In genomic region chr13:30108913-30109237, GRCh38 we compare ENCODE assay signal across 1 cellular context.
TF ChIP-seq lines count a peak whose summit lies in the region.

No MANE protein-coding gene starts in this region.

TF ChIP-seq in HepG2, 621 proteins besides CTCF, POLR2A, EP300 and RAD21 (continued from another document and continues in another):
- peak; percentile 39 for TF ChIP-seq ZNF687 (CRISPR knock-in tag; IDR thresholded peaks at IDR 0.05)
- no peak for TF ChIP-seq KDM5A (IDR thresholded peaks at IDR 0.05; ENCODE audit: borderline replicate concordance, low read length)
- TF ChIP-seq HIC2 (CRISPR knock-in tag; IDR thresholded peaks at IDR 0.05; ENCODE audit: low read depth), result no peak
- no peak for TF ChIP-seq EZH2 (conservative IDR thresholded peaks at IDR 0.05; ENCODE audit: low read depth, low read length)
- TF ChIP-seq CEBPB (IDR thresholded peaks at IDR 0.05; ENCODE audit: borderline replicate concordance, low read depth, low read length), result peak; percentile 72; the same call in 1 of the 2 replicates
- TF ChIP-seq NFE2L1 (CRISPR knock-in tag; IDR thresholded peaks at IDR 0.05; ENCODE audit: borderline replicate concordance), result no peak
- peak; percentile 21 for TF ChIP-seq TEAD3 (CRISPR knock-in tag; optimal IDR thresholded peaks at IDR 0.05; ENCODE audit: borderline replicate concordance)
- no peak for TF ChIP-seq AFF4 (CRISPR knock-in tag; IDR thresholded peaks at IDR 0.05)
- TF ChIP-seq ZNF615 (CRISPR knock-in tag; IDR thresholded peaks at IDR 0.05; ENCODE audit: borderline replicate concordance), result no peak
- TF ChIP-seq ZNF382 (CRISPR knock-in tag; IDR thresholded peaks at IDR 0.05; ENCODE audit: borderline replicate concordance), result no peak
- 0 out of 2 replicates have a peak, but pooled peaks have one; percentile 21 for TF ChIP-seq TFDP1 (CRISPR knock-in tag; IDR thresholded peaks at IDR 0.05; ENCODE audit: borderline replicate concordance)
- peak; percentile 45 for TF ChIP-seq FOSL2 (CRISPR knock-in tag; IDR thresholded peaks at IDR 0.05)
- TF ChIP-seq ZNF547 (CRISPR knock-in tag; IDR thresholded peaks at IDR 0.05), result no peak
- no peak for TF ChIP-seq BATF2 (CRISPR knock-in tag; IDR thresholded peaks at IDR 0.05)
- no peak for TF ChIP-seq CBFB (CRISPR knock-in tag; IDR thresholded peaks at IDR 0.05)
- no peak for TF ChIP-seq ZNF879 (CRISPR knock-in tag; IDR thresholded peaks at IDR 0.05)
- TF ChIP-seq ARID5B (CRISPR knock-in tag; IDR thresholded peaks at IDR 0.05), result 0 out of 2 replicates have a peak, but pooled peaks have one; percentile 13
- peak; percentile 31 for TF ChIP-seq SAP130 (CRISPR knock-in tag; IDR thresholded peaks at IDR 0.05; ENCODE audit: low read depth)
- TF ChIP-seq AKAP8 (CRISPR knock-in tag; IDR thresholded peaks at IDR 0.05), result no peak
- TF ChIP-seq ZNF878 (CRISPR knock-in tag; IDR thresholded peaks at IDR 0.05), result no peak
- TF ChIP-seq ZNF431 (CRISPR knock-in tag; IDR thresholded peaks at IDR 0.05; ENCODE audit: borderline replicate concordance, low read depth), result no peak
- TF ChIP-seq CCDC6 (CRISPR knock-in tag; IDR thresholded peaks at IDR 0.05), result no peak
- peak in 1 of 2 experiments; percentile 89; a peak in 2 of 4 replicates for TF ChIP-seq ATF4 (CRISPR knock-in tag; IDR thresholded peaks at IDR 0.05)
- TF ChIP-seq CREB1 (IDR thresholded peaks at IDR 0.05), result 0 out of 2 replicates have a peak, but pooled peaks have one; percentile 16
- no peak for TF ChIP-seq CREB1 (CRISPR knock-in tag; IDR thresholded peaks at IDR 0.05)
- TF ChIP-seq ATF5 (CRISPR knock-in tag; IDR thresholded peaks at IDR 0.05; ENCODE audit: low read depth), result no peak
- TF ChIP-seq CEBPG (CRISPR knock-in tag; IDR thresholded peaks at IDR 0.05), result peak; percentile 60
- no peak for TF ChIP-seq TARDBP (CRISPR knock-in tag; IDR thresholded peaks at IDR 0.05)
- no peak for TF ChIP-seq ZBTB37 (CRISPR knock-in tag; IDR thresholded peaks at IDR 0.05)
- no peak for TF ChIP-seq ZNF367 (CRISPR knock-in tag; IDR thresholded peaks at IDR 0.05; ENCODE audit: borderline replicate concordance)
- no peak for TF ChIP-seq MAFK (conservative IDR thresholded peaks at IDR 0.05 in 1 of 2, IDR thresholded peaks at IDR 0.05 in 1 of 2; ENCODE audit: low read length in 2 of 2)
- TF ChIP-seq ZEB1 (IDR thresholded peaks at IDR 0.05; ENCODE audit: insufficient replicate concordance, low read depth), result peak; percentile 64
- TF ChIP-seq MEIS1 (CRISPR knock-in tag; IDR thresholded peaks at IDR 0.05; ENCODE audit: borderline replicate concordance), result no peak
- TF ChIP-seq ZFP36L1 (CRISPR knock-in tag; IDR thresholded peaks at IDR 0.05), result no peak
- TF ChIP-seq PHF20 (CRISPR knock-in tag; IDR thresholded peaks at IDR 0.05), result no peak
- no peak for TF ChIP-seq AGO2 (optimal IDR thresholded peaks at IDR 0.05; ENCODE audit: low read depth, low read length)
- no peak for TF ChIP-seq FOXA1 (IDR thresholded peaks at IDR 0.05)
- no peak for TF ChIP-seq FOXA1 (CRISPR knock-in tag; IDR thresholded peaks at IDR 0.05)
- TF ChIP-seq MXD1 (CRISPR knock-in tag; IDR thresholded peaks at IDR 0.05), result no peak
